29 cellular contexts compared by ENCODE assay signal in genomic region chr2:188032786-188033185, GRCh38.
DNase-seq lines count a peak whose midpoint lies in the region; FAIRE-seq and TF ChIP-seq lines count a peak whose summit lies in the region.
"Had no signal": no experiment of that assay in that cellular context is flagged by ENCODE, and none has a peak within 500 bp of the region (broad histone marks: within the 10 kb centered on the region; RNA-seq: fewer than 3 reads in every experiment).

No MANE protein-coding gene starts in this region.

- DNase-seq in H9 (peak; percentile 61), H1 (ENCODE audit: low read depth in 1 of 2, low spot score in 2 of 2) (no peak), trophoblast cell (no peak), NCI-H1694 (lab: John Stamatoyannopoulos, UW) (no peak), COLO829 (ENCODE audit: low spot score) (no peak), foreskin fibroblast (no peak)
- DNase-seq: AML-193; CD4-positive, alpha-beta T cell; COR-L47; DMS53; GDM1; HFFc6; Kasumi-1; NCI-H1092 treated with DMSO at 0.1 percent for 48 hours; NCI-H1436; NCI-H1930; NCI-H2107; NCI-H446; NCI-H524 treated with DMSO at 0.1 percent for 48 hours; NCI-H774; PC-3; SK-N-SH; SW 1271 had no signal

- H2BK20ac ChIP-seq in H9 (ENCODE audit: low read depth, low read length, poor library complexity, severe bottlenecking) (peak overlapping the region; percentile 99), H1 (ENCODE audit: low read length) (peak overlapping the region; percentile 11; the same call in 1 of the 2 replicates)

- H2BK12ac ChIP-seq in H9 (ENCODE audit: insufficient read length, low read depth, low read length): no peak overlapping the region
- H2BK12ac ChIP-seq in H1 (ENCODE audit: low read depth, low read length): peak overlapping the region; percentile 91
- H2BK12ac ChIP-seq in trophoblast cell (ENCODE audit: low read length): no peak overlapping the region

- H4K91ac ChIP-seq in H9 (ENCODE audit: insufficient read length, low read depth, low read length): peak overlapping the region; percentile 65
- peak overlapping the region; percentile 98 for H4K91ac ChIP-seq in H1 (replicated peaks; ENCODE audit: insufficient read length, low read length)
- no peak overlapping the region for H4K91ac ChIP-seq in trophoblast cell (ENCODE audit: low read depth, low read length)

- H3K79me2 ChIP-seq in H9 (ENCODE audit: insufficient read depth, low read length) (peaks cover 15% of the 10 kb centered on the region; the same call in 1 of the 2 replicates), H1 (ENCODE audit: control insufficient read depth in 1 of 2, insufficient read depth in 2 of 2, low read length in 2 of 2) (peaks cover 0 to 70% of the 10 kb centered on the region in 2 experiments; a peak in 3 of 4 replicates), trophoblast cell (ENCODE audit: control insufficient read depth, insufficient read depth, low read length, poor library complexity) (peaks cover 2% of the 10 kb centered on the region)

- H3K4me3 ChIP-seq in H1 (ENCODE audit: extremely low read depth in 1 of 4, insufficient read depth in 2 of 4, low read depth in 3 of 4, low read length in 4 of 4): peak overlapping the region; percentile 28 to 91 (median 36)
- H3K4me3 ChIP-seq in iPS-18c (ENCODE audit: insufficient read depth, low read depth, low read length): peak overlapping the region; percentile 2; the same call in 1 of the 2 replicates
- no peak overlapping the region for H3K4me3 ChIP-seq in trophoblast cell (ENCODE audit: low read depth, low read length)
- H3K4me3 ChIP-seq in foreskin fibroblast (ENCODE audit: low read depth in 1 of 2, low read length in 2 of 2): no peak overlapping the region
- H3K4me3 ChIP-seq: A549; BLaER1 treated with 17β-estradiol and CSF1 and Interleukin-3, amounts not matched to agents 10 nM and 100 nM; HAP-1 had no signal

- H4K5ac ChIP-seq in H9 (ENCODE audit: insufficient read length, low read depth, low read length) (peak overlapping the region; percentile 49), H1 (ENCODE audit: insufficient read length, low read depth, low read length) (peak overlapping the region; percentile 80)

- H3K14ac ChIP-seq in H9 (ENCODE audit: insufficient read depth, low read length): no peak overlapping the region
- no peak overlapping the region for H3K14ac ChIP-seq in H1 (ENCODE audit: insufficient read length)
- no peak overlapping the region for H3K14ac ChIP-seq in trophoblast cell (ENCODE audit: low read length)

- H2AK5ac ChIP-seq in H9 (ENCODE audit: insufficient read length, low read length): peak overlapping the region; percentile 15
- H2AK5ac ChIP-seq in H1 (ENCODE audit: low read depth, low read length): peak overlapping the region; percentile 89
- H2AK5ac ChIP-seq in trophoblast cell (ENCODE audit: low read length): no peak overlapping the region

- TF ChIP-seq POLR2A in H1 (IDR thresholded peaks at IDR 0.05; ENCODE audit: control extremely low read depth in 1 of 2, low read depth in 2 of 2, low read length in 2 of 2): no peak

- WGBS in H9 (ENCODE audit: extremely low coverage, insufficient read length, low lambda C conversion rate): no CpG with 5 or more reads among the region's 3 CpGs
- 2% methylated on average over 3 of the region's 3 CpGs; no CpG with 5 or more reads in 1 of the 2 experiments for WGBS in H1 (ENCODE audit: extremely low coverage in 1 of 2, insufficient coverage in 1 of 2, insufficient read length in 1 of 2, insufficient replicate concordance in 2 of 2, low coverage in 1 of 2, low lambda C conversion rate in 2 of 2, missing lambda C conversion rate in 1 of 2), 2 experiments
- no CpG with 5 or more reads among the region's 3 CpGs for WGBS in trophoblast cell (ENCODE audit: extremely low coverage, insufficient coverage, insufficient read length)

- H3K56ac ChIP-seq in H9 (ENCODE audit: insufficient read length, low read depth, low read length) (peak overlapping the region; percentile 66), H1 (replicated peaks; ENCODE audit: insufficient read length, low read depth, low read length) (peak overlapping the region; percentile 46)

- H2BK15ac ChIP-seq in H9 (ENCODE audit: low read depth, low read length) (no peak overlapping the region), H1 (ENCODE audit: low read length) (0 out of 2 replicates have a peak overlapping the region, but pooled peaks have one; percentile 19)

- H3K4me2 ChIP-seq in H9 (ENCODE audit: insufficient read depth, insufficient read length, low read length) (peak overlapping the region; percentile 95), H1 (ENCODE audit: insufficient read depth in 1 of 2, low read depth in 2 of 2, low read length in 2 of 2) (peak overlapping the region; percentile 92 to 96), trophoblast cell (ENCODE audit: low read length) (no peak overlapping the region)
- H3K4me2 ChIP-seq: A549; BLaER1 treated with 17β-estradiol and CSF1 and Interleukin-3, amounts not matched to agents 10 nM and 100 nM; SK-N-SH had no signal

- no peak for TF ChIP-seq CTCF in H9 (conservative IDR thresholded peaks at IDR 0.05)
- no peak for TF ChIP-seq CTCF in H1 (IDR thresholded peaks at IDR 0.05; ENCODE audit: control extremely low read depth in 1 of 3, insufficient read depth in 1 of 3, low read depth in 1 of 3, low read length in 3 of 3)
- TF ChIP-seq CTCF in foreskin fibroblast (IDR thresholded peaks at IDR 0.05; ENCODE audit: low read depth, low read length): no peak

- H2BK5ac ChIP-seq in H9 (ENCODE audit: insufficient read length, low read length): peak overlapping the region; percentile 97
- H2BK5ac ChIP-seq in H1 (ENCODE audit: low read depth, low read length): peak overlapping the region; percentile 99
- H2BK5ac ChIP-seq in trophoblast cell (ENCODE audit: low read depth, low read length, poor library complexity): no peak overlapping the region

- H2BK120ac ChIP-seq in H9 (ENCODE audit: low read depth, low read length, poor library complexity, severe bottlenecking) (peak overlapping the region; percentile 91), H1 (replicated peaks; ENCODE audit: low read depth, low read length) (peak overlapping the region; percentile 100), trophoblast cell (ENCODE audit: insufficient read depth, low read length, poor library complexity) (peak overlapping the region; percentile 49)

- H3K23ac ChIP-seq in H9 (ENCODE audit: insufficient read length, low read depth, low read length): no peak overlapping the region
- H3K23ac ChIP-seq in H1 (ENCODE audit: insufficient read length): no peak overlapping the region
- H3K23ac ChIP-seq in trophoblast cell (ENCODE audit: low read length): no peak overlapping the region

- H4K8ac ChIP-seq in H9 (replicated peaks; ENCODE audit: insufficient read length, low read depth, low read length) (no peak overlapping the region), H1 (ENCODE audit: extremely low read depth, insufficient read depth, low read length) (no peak overlapping the region), trophoblast cell (ENCODE audit: low read depth, low read length) (no peak overlapping the region)

- no peaks in the 10 kb centered on the region; the same call in 1 of the 2 replicates for H3K4me1 ChIP-seq in H9 (ENCODE audit: insufficient read depth, low read length)
- peaks cover 7 to 28% (median 17%) of the 10 kb centered on the region in 4 experiments; a peak in 6 of 7 replicates for H3K4me1 ChIP-seq in H1 (replicated peaks in 1 of 4; ENCODE audit: control insufficient read depth in 3 of 4, insufficient read depth in 4 of 4, low read length in 3 of 4)
- H3K4me1 ChIP-seq in trophoblast cell (ENCODE audit: control insufficient read depth in 1 of 2, insufficient read depth in 2 of 2, low read length in 2 of 2): peaks cover 3 to 27% of the 10 kb centered on the region in 2 experiments
- H3K4me1 ChIP-seq: A549 had no signal

- no peak for TF ChIP-seq RAD21 in H1 (IDR thresholded peaks at IDR 0.05 in 1 of 2, conservative IDR thresholded peaks at IDR 0.05 in 1 of 2; ENCODE audit: low read depth in 2 of 2, low read length in 2 of 2)

- TF ChIP-seq EP300 in H1 (IDR thresholded peaks at IDR 0.05; ENCODE audit: borderline replicate concordance in 1 of 2, low read depth in 2 of 2, low read length in 2 of 2): no peak

- peak overlapping the region in 1 of 3 experiments; percentile 94; a peak in 3 of 7 replicates for H3K27ac Mint-ChIP-seq in H9
- H3K27ac Mint-ChIP-seq: CD4-positive, alpha-beta T cell; HFFc6 had no signal

- no peaks in the 10 kb centered on the region for H3K27me3 Mint-ChIP-seq in H9 (ENCODE audit: low read depth)

- H3K27ac ChIP-seq in H9 (ENCODE audit: insufficient read length, low read depth, low read length) (peak overlapping the region; percentile 100), H1 (ENCODE audit: low read depth, low read length) (peak overlapping the region; percentile 85), trophoblast cell (ENCODE audit: low read depth, low read length) (no peak overlapping the region)
- H3K27ac ChIP-seq: A549; BLaER1 treated with 17β-estradiol and CSF1 and Interleukin-3, amounts not matched to agents 10 nM and 100 nM had no signal

- no peak overlapping the region for H4K12ac ChIP-seq in trophoblast cell (ENCODE audit: low read depth, low read length)

- H3K9me3 ChIP-seq in H9 (ENCODE audit: control insufficient read depth, low read depth, low read length): no peaks in the 10 kb centered on the region
- H3K9me3 ChIP-seq in H1 (ENCODE audit: insufficient read depth in 2 of 2, low read depth in 1 of 2, low read length in 1 of 2): no peaks in the 10 kb centered on the region
- no peaks in the 10 kb centered on the region for H3K9me3 ChIP-seq in iPS-18c (ENCODE audit: control insufficient read depth, insufficient read depth, low read length)
- H3K9me3 ChIP-seq in trophoblast cell (ENCODE audit: insufficient read depth, low read depth, low read length): no peaks in the 10 kb centered on the region
- H3K9me3 ChIP-seq: A549; BLaER1 treated with 17β-estradiol and CSF1 and Interleukin-3, amounts not matched to agents 10 nM and 100 nM; HAP-1; SK-N-SH had no signal

- CTCF ChIA-PET in H1 (lab: Charles Lee; ENCODE audit: partially characterized antibody): interaction anchor here (1.0 kb wide), 1 partner anchor 59 kb away, joined by 3 read pairs; no protein-coding TSS in a partner anchor

- no peak overlapping the region for H3K4me3 Mint-ChIP-seq in H9
- H3K4me3 Mint-ChIP-seq: CD4-positive, alpha-beta T cell; HFFc6 had no signal

- no peaks in the 10 kb centered on the region for H3K27me3 ChIP-seq in H9 (ENCODE audit: insufficient read depth, low read length)
- H3K27me3 ChIP-seq in H1 (replicated peaks in 1 of 4; ENCODE audit: control insufficient read depth in 3 of 4, extremely low read depth in 1 of 4, insufficient read depth in 3 of 4, low read length in 3 of 4): no peaks in the 10 kb centered on the region
- no peaks in the 10 kb centered on the region for H3K27me3 ChIP-seq in trophoblast cell (ENCODE audit: insufficient read depth, low read length)
- H3K27me3 ChIP-seq: BLaER1 treated with 17β-estradiol and CSF1 and Interleukin-3, amounts not matched to agents 10 nM and 100 nM had no signal

- H3K18ac ChIP-seq in H9 (ENCODE audit: insufficient read length, low read depth, low read length): peak overlapping the region; percentile 76
- peak overlapping the region; percentile 93 for H3K18ac ChIP-seq in H1 (ENCODE audit: extremely low read depth, low read length)
- no peak overlapping the region for H3K18ac ChIP-seq in trophoblast cell (ENCODE audit: low read length)

- H3K9ac ChIP-seq in H9 (ENCODE audit: extremely low read depth, insufficient read length, low read length) (peak overlapping the region; percentile 46), H1 (replicated peaks in 1 of 4; ENCODE audit: extremely low read depth in 1 of 4, low read depth in 3 of 4, low read length in 3 of 4) (peak overlapping the region in 3 of 4 experiments; percentile 45 to 58 (median 58); a peak in 6 of 7 replicates), trophoblast cell (ENCODE audit: low read length) (no peak overlapping the region)
- H3K9ac ChIP-seq: BLaER1 treated with 17β-estradiol and CSF1 and Interleukin-3, amounts not matched to agents 10 nM and 100 nM; SK-N-SH had no signal

- no peak overlapping the region for H2AFZ ChIP-seq in H9 (ENCODE audit: low read length)
- no peak overlapping the region for H2AFZ ChIP-seq in H1 (ENCODE audit: low read length)
- no peak overlapping the region for H2AFZ ChIP-seq in trophoblast cell (ENCODE audit: insufficient read depth, low read length, poor library complexity)

- H3K79me1 ChIP-seq in H9 (ENCODE audit: insufficient read depth, low read depth, low read length, poor library complexity, severe bottlenecking): peaks cover 3% of the 10 kb centered on the region
- H3K79me1 ChIP-seq in H1 (ENCODE audit: low read depth, low read length): peaks cover 2% of the 10 kb centered on the region; the same call in 1 of the 2 replicates
- H3K79me1 ChIP-seq in trophoblast cell (ENCODE audit: low read length): peaks cover 5% of the 10 kb centered on the region

- H4K20me1 ChIP-seq in H9 (ENCODE audit: control insufficient read depth, insufficient read depth, insufficient read length) (no peaks in the 10 kb centered on the region), H1 (replicated peaks in 1 of 2; ENCODE audit: control insufficient read depth in 1 of 2, insufficient read depth in 2 of 2, low read length in 2 of 2) (no peaks in the 10 kb centered on the region)
- H4K20me1 ChIP-seq: BLaER1 treated with 17β-estradiol and CSF1 and Interleukin-3, amounts not matched to agents 10 nM and 100 nM had no signal

- H3K23me2 ChIP-seq in H9 (ENCODE audit: insufficient read length, low read depth, low read length, poor library complexity, severe bottlenecking) (peaks cover 13% of the 10 kb centered on the region), H1 (ENCODE audit: low read depth, low read length) (peaks cover 13% of the 10 kb centered on the region)

- FAIRE-seq in H1 (lab: Jason Lieb, UNC): peak; percentile 28
- FAIRE-seq: A549, GM12891, HepG2 had no signal

- POLR2A ChIA-PET in H1 (lab: Charles Lee; ENCODE audit: partially characterized antibody): interaction anchor here (0.7 to 2.7 kb wide), 18 partner anchors 9 to 485 kb away, joined by 3 to 13 read pairs (median 4); partner anchors contain the start of gene GULP1

- peaks cover 0 to 7% (median 2%) of the 10 kb centered on the region in 3 experiments; a peak in 2 of 7 replicates for H3K36me3 Mint-ChIP-seq in H9 (ENCODE audit: insufficient read depth in 1 of 3, low read depth in 3 of 3)

- peaks cover 2 to 25% (median 14%) of the 10 kb centered on the region in 4 experiments; a peak in 6 of 8 replicates for H3K36me3 ChIP-seq in H1 (ENCODE audit: control insufficient read depth in 2 of 4, insufficient read depth in 4 of 4, low read length in 3 of 4)
- no peaks in the 10 kb centered on the region for H3K36me3 ChIP-seq in trophoblast cell (ENCODE audit: control insufficient read depth in 1 of 2, insufficient read depth in 2 of 2, low read length in 2 of 2)
- H3K36me3 ChIP-seq: BLaER1 treated with 17β-estradiol and CSF1 and Interleukin-3, amounts not matched to agents 10 nM and 100 nM; HAP-1 had no signal

- H3K9me3 Mint-ChIP-seq in H9: peaks cover 1 to 4% of the 10 kb centered on the region in 2 experiments; a peak in 3 of 5 replicates
- H3K9me3 Mint-ChIP-seq: CD4-positive, alpha-beta T cell; HFFc6 had no signal

- peak overlapping the region; percentile 47 for H3T11ph ChIP-seq in H9 (ENCODE audit: low read length)

- H3K4me1 Mint-ChIP-seq in H9: peaks cover 40 to 41% of the 10 kb centered on the region in 2 experiments

- H3K4ac ChIP-seq in H9 (ENCODE audit: low read depth, low read length): peak overlapping the region; percentile 91
- H3K4ac ChIP-seq in H1 (replicated peaks; ENCODE audit: insufficient read length, low read depth, low read length): peak overlapping the region; percentile 99
- H3K4ac ChIP-seq in trophoblast cell (ENCODE audit: low read depth, low read length): no peak overlapping the region

Comparison
In these comparisons a context has a peak if more than half of its experiments do, and no peak if none do; other contexts are left out.
1. H2BK120ac ChIP-seq: peak in every context shown above with its lines; median percentile 100 in H1; 91 in H9; 49 in trophoblast cell.
2. H3K4me3 ChIP-seq: peak in H1 (4 of 4) and iPS-18c (single experiment); none in trophoblast cell (single experiment) and foreskin fibroblast (0 of 2).